In genomic region chr3:183027276-183027675, GRCh38 we compare ENCODE assay signal across 13 cellular contexts. TPM values are rescaled to one million over a fixed set of nuclear protein-coding genes. Genes with fewer than 3 reads are reported as not detected.
A peak's percentile ranks its signal among the peaks of the same experiment; 100 is the strongest.
DNase-seq lines count a peak whose midpoint lies in the region; ATAC-seq and TF ChIP-seq lines count a peak whose summit lies in the region.
"Had no signal": no experiment of that assay in that cellular context is flagged by ENCODE, and none has a peak within 500 bp of the region (broad histone marks: within the 10 kb centered on the region; RNA-seq: fewer than 3 reads in every experiment).

No MANE protein-coding gene starts in this region.

- H3K9ac ChIP-seq in IMR-90 (ENCODE audit: low read depth, low read length) = no peak overlapping the region
- H3K9ac ChIP-seq: BLaER1 treated with 17β-estradiol and CSF1 and Interleukin-3, amounts not matched to agents 10 nM and 100 nM had no signal

- 0 out of 2 replicates have a peak, but pooled peaks cover 3% of the 10 kb centered on the region for H3K9me1 ChIP-seq in IMR-90 (ENCODE audit: insufficient read depth, low read length)

- H3K4me3 ChIP-seq in IMR-90 (ENCODE audit: insufficient read depth, low read depth, low read length) (no peak overlapping the region), fibroblast of villous mesenchyme (ENCODE audit: low read depth, low read length) (no peak overlapping the region), WERI-Rb-1 (ENCODE audit: low read depth, low read length) (no peak overlapping the region)
- H3K4me3 ChIP-seq: BLaER1 treated with 17β-estradiol and CSF1 and Interleukin-3, amounts not matched to agents 10 nM and 100 nM; HAP-1 had no signal

- CTCF ChIA-PET in IMR-90 (lab: Yijun Ruan, JAX) = interaction anchor here (0.7 kb wide), 1 partner anchor 307 kb away, joined by 3 read pairs; no protein-coding TSS in a partner anchor

- in situ Hi-C loops in IMR-90 (cut with MboI; ENCODE audit: low sequenced_read_pairs) = no loop called here

- dilution Hi-C loops in IMR-90 (cut with HindIII; ENCODE audit: low sequenced_read_pairs, unreplicated experiment) = no loop called here

- H3K79me1 ChIP-seq in IMR-90 (ENCODE audit: low read depth in 1 of 2, low read length in 2 of 2) = no peaks in the 10 kb centered on the region

- no peaks in the 10 kb centered on the region for H3K27me3 ChIP-seq in IMR-90 (ENCODE audit: control insufficient read depth, insufficient read depth, low read length)
- no peaks in the 10 kb centered on the region for H3K27me3 ChIP-seq in WERI-Rb-1 (ENCODE audit: insufficient read depth, low read depth, severe bottlenecking)
- H3K27me3 ChIP-seq: BLaER1 treated with 17β-estradiol and CSF1 and Interleukin-3, amounts not matched to agents 10 nM and 100 nM had no signal

- H3K4me2 ChIP-seq in IMR-90 (ENCODE audit: low read depth, low read length) = no peak overlapping the region
- H3K4me2 ChIP-seq: BLaER1 treated with 17β-estradiol and CSF1 and Interleukin-3, amounts not matched to agents 10 nM and 100 nM had no signal

- H3K36me3 ChIP-seq in IMR-90 (ENCODE audit: control insufficient read depth, insufficient read depth, low read length) (peaks cover 12% of the 10 kb centered on the region), WERI-Rb-1 (no peaks in the 10 kb centered on the region; the same call in 1 of the 2 replicates)

- H3K27ac ChIP-seq in IMR-90 (ENCODE audit: insufficient read depth, low read length) (no peak overlapping the region), WERI-Rb-1 (no peak overlapping the region)
- H3K27ac ChIP-seq: BLaER1 treated with 17β-estradiol and CSF1 and Interleukin-3, amounts not matched to agents 10 nM and 100 nM had no signal

- no peak overlapping the region for H3K23ac ChIP-seq in IMR-90 (ENCODE audit: low read depth, low read length)

- no TSS peak for BruUV-seq in IMR-90 (replicated peaks; lab: Mats Ljungman, UMichigan)

- no peak overlapping the region for H2BK120ac ChIP-seq in IMR-90 (ENCODE audit: low read depth, low read length)

- DNase-seq in IMR-90 (peak; percentile 28), astrocyte of the hippocampus (ENCODE audit: low read depth, low spot score) (peak; percentile 56), fibroblast of villous mesenchyme (ENCODE audit: low read depth) (peak; percentile 3), WERI-Rb-1 (no peak), NCI-H748 (lab: John Stamatoyannopoulos, UW; ENCODE audit: unreplicated experiment) (no peak)
- DNase-seq: Calu3; CD8-positive, alpha-beta T cell; DMS79 treated with DMSO at 0.1 percent for 48 hours; GF-D8 had no signal

- ATAC-seq in IMR-90 (ENCODE audit: low read depth) (no peak), HG02571 (IDR thresholded peaks at IDR 0.05; ENCODE audit: unreplicated experiment) (no peak)
- ATAC-seq: CD8-positive, alpha-beta T cell; HepG2 had no signal

- no CpG with 5 or more reads among the region's 1 CpG for WGBS in IMR-90 (ENCODE audit: extremely low coverage in 2 of 2, insufficient read length in 1 of 2), 2 experiments

- no peak for TF ChIP-seq POLR2A in IMR-90 (IDR thresholded peaks at IDR 0.05; ENCODE audit: low read depth, low read length)

- TF ChIP-seq CTCF in IMR-90 (conservative IDR thresholded peaks at IDR 0.05; ENCODE audit: low read depth, low read length) = no peak
- no peak for TF ChIP-seq CTCF in fibroblast of villous mesenchyme (IDR thresholded peaks at IDR 0.05; ENCODE audit: insufficient read depth, low read depth, low read length)
- no peak for TF ChIP-seq CTCF in WERI-Rb-1 (IDR thresholded peaks at IDR 0.05; ENCODE audit: low read depth, low read length)

- no peak overlapping the region for H3K14ac ChIP-seq in IMR-90 (replicated peaks; ENCODE audit: low read depth, low read length)

- H3K4ac ChIP-seq in IMR-90 (ENCODE audit: low read depth, low read length) = no peak overlapping the region

- no peak overlapping the region for H2AK9ac ChIP-seq in IMR-90 (replicated peaks; ENCODE audit: low read depth, low read length, poor library complexity)

- H2AK5ac ChIP-seq in IMR-90 (ENCODE audit: low read depth, low read length) = no peak overlapping the region

- H4K91ac ChIP-seq in IMR-90 (ENCODE audit: insufficient read depth, low read depth, low read length) = no peak overlapping the region

- H4K20me1 ChIP-seq in IMR-90 (ENCODE audit: insufficient read depth, low read length) = no peaks in the 10 kb centered on the region
- H4K20me1 ChIP-seq: BLaER1 treated with 17β-estradiol and CSF1 and Interleukin-3, amounts not matched to agents 10 nM and 100 nM had no signal

- peaks cover 2% of the 10 kb centered on the region; the same call in 1 of the 2 replicates for H3K4me1 ChIP-seq in IMR-90 (ENCODE audit: control insufficient read depth, insufficient read depth, low read length)
- H3K4me1 ChIP-seq: BLaER1 treated with 17β-estradiol and CSF1 and Interleukin-3, amounts not matched to agents 10 nM and 100 nM; HAP-1 had no signal

- no peak overlapping the region for H2BK15ac ChIP-seq in IMR-90 (ENCODE audit: low read depth, low read length)

- no peak overlapping the region for H3K18ac ChIP-seq in IMR-90 (ENCODE audit: low read depth, low read length)

- no peak overlapping the region for H2BK20ac ChIP-seq in IMR-90 (ENCODE audit: low read depth, low read length)

- H4K8ac ChIP-seq in IMR-90 (ENCODE audit: low read depth in 2 of 2, low read length in 2 of 2) = no peak overlapping the region

- no peak overlapping the region for H4K5ac ChIP-seq in IMR-90 (ENCODE audit: low read depth, low read length)

- no peak overlapping the region for H3K56ac ChIP-seq in IMR-90 (ENCODE audit: extremely low read depth, insufficient read depth, low read length)

- intact Hi-C loops in IMR-90 (cut with micrococcal nuclease) = no loop called here

- POLR2A ChIA-PET in IMR-90 (lab: Charles Lee; ENCODE audit: unreplicated experiment) = no interaction called here

- peaks cover 2% of the 10 kb centered on the region; the same call in 1 of the 2 replicates for H3K9me3 ChIP-seq in IMR-90 (ENCODE audit: control insufficient read depth, insufficient read depth, low read length)
- H3K9me3 ChIP-seq in WERI-Rb-1 (ENCODE audit: severe bottlenecking) = no peaks in the 10 kb centered on the region
- H3K9me3 ChIP-seq: HAP-1 had no signal

- no peak overlapping the region for H2BK5ac ChIP-seq in IMR-90 (ENCODE audit: low read depth, low read length, poor library complexity, severe bottlenecking)

- no peak overlapping the region for H2AFZ ChIP-seq in IMR-90 (replicated peaks; ENCODE audit: low read length, poor library complexity)

- TF ChIP-seq RAD21 in IMR-90 (IDR thresholded peaks at IDR 0.05; ENCODE audit: low read length) = no peak

TF ChIP-seq in IMR-90, 13 proteins besides CTCF, POLR2A, EP300 and RAD21:
- no peak for TF ChIP-seq ELK1 (IDR thresholded peaks at IDR 0.05; ENCODE audit: borderline replicate concordance, low read depth, low read length)
- no peak for TF ChIP-seq RCOR1 (IDR thresholded peaks at IDR 0.05; ENCODE audit: insufficient replicate concordance, low read length)
- no peak for TF ChIP-seq CEBPB (IDR thresholded peaks at IDR 0.05; ENCODE audit: low read depth, low read length)
- TF ChIP-seq SMC3 (IDR thresholded peaks at IDR 0.05; ENCODE audit: low read depth, low read length) = no peak
- no peak for TF ChIP-seq MAZ (IDR thresholded peaks at IDR 0.05; ENCODE audit: borderline replicate concordance, low read depth, low read length)
- TF ChIP-seq MAFK (IDR thresholded peaks at IDR 0.05; ENCODE audit: low read depth, low read length) = no peak
- no peak for TF ChIP-seq MXI1 (IDR thresholded peaks at IDR 0.05; ENCODE audit: borderline replicate concordance, low read depth, low read length)
- TF ChIP-seq CHD1 (IDR thresholded peaks at IDR 0.05; ENCODE audit: low read depth, low read length) = no peak
- TF ChIP-seq, protein P1, sequence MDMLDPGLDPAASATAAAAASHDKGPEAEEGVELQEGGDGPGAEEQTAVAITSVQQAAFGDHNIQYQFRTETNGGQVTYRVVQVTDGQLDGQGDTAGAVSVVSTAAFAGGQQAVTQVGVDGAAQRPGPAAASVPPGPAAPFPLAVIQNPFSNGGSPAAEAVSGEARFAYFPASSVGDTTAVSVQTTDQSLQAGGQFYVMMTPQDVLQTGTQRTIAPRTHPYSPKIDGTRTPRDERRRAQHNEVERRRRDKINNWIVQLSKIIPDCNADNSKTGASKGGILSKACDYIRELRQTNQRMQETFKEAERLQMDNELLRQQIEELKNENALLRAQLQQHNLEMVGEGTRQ (IDR thresholded peaks at IDR 0.05; ENCODE audit: low read depth, low read length) = no peak
- no peak for TF ChIP-seq BHLHE40 (IDR thresholded peaks at IDR 0.05; ENCODE audit: low read depth, low read length)

RNA-seq across cellular contexts. Expression of gene DCUN1D1, which starts 46.9 kb away (rescaled TPM):
- 17.7 and 48.9 TPM in 2 replicates for total RNA-seq in IMR-90 (2012; rRNA removed)
- 10.5 and 12.5 TPM in 2 replicates for polyA plus RNA-seq in IMR-90 (2012; rRNA removed)
- 0.65 and 0.97 TPM in 2 replicates for polyA plus RNA-seq in IMR-90 (2012; cell fraction: cytosol; rRNA removed)
- polyA plus RNA-seq in IMR-90 (2012; cell fraction: nucleus; rRNA removed; ENCODE audit: low replicate concordance) = 0.39 and 6.1 TPM in 2 replicates
- 23.2 and 40.2 TPM in 2 replicates for total RNA-seq in fibroblast of villous mesenchyme

Comparison
In these comparisons a context has a peak if more than half of its experiments do, and no peak if none do; other contexts are left out.
1. DNase-seq: peak in IMR-90 (single experiment), astrocyte of the hippocampus (single experiment) and fibroblast of villous mesenchyme (single experiment); none in WERI-Rb-1 (single experiment) and NCI-H748 (single experiment).